Comparison of ENCODE assay signal across 9 cellular contexts in genomic region chr19:14515501-14516047, GRCh38. TPM values are rescaled to one million over a fixed set of nuclear protein-coding genes. Genes with fewer than 3 reads are reported as not detected.
A peak's percentile ranks its signal among the peaks of the same experiment; 100 is the strongest.
DNase-seq lines count a peak whose midpoint lies in the region; ATAC-seq and TF ChIP-seq lines count a peak whose summit lies in the region.
"Had no signal": no experiment of that assay in that cellular context is flagged by ENCODE, and none has a peak within 500 bp of the region (broad histone marks: within the 10 kb centered on the region; RNA-seq: fewer than 3 reads in every experiment).

No MANE protein-coding gene starts in this region.

- H3K36me3 Mint-ChIP-seq in activated naive CD8-positive, alpha-beta T cell treated with anti-CD3 and anti-CD28 coated beads, Interleukin-2, amount 50 U/mL, for 24 hours (ENCODE audit: low read depth), result peaks cover 40% of the 10 kb centered on the region
- H3K36me3 Mint-ChIP-seq in immature natural killer cell, result peaks cover 17 to 24% (median 20%) of the 10 kb centered on the region in 3 donors
- peaks cover 86% of the 10 kb centered on the region for H3K36me3 Mint-ChIP-seq in stimulated activated effector memory CD8-positive, alpha-beta T cell treated with anti-CD3 and anti-CD28 coated beads, Interleukin-12 subunit alpha, Interleukin-12 subunit beta, amount 100 ng/mL, for 72 hours

- peak overlapping the region; percentile 92 for H3K27ac Mint-ChIP-seq in activated naive CD8-positive, alpha-beta T cell treated with anti-CD3 and anti-CD28 coated beads, Interleukin-2, amount 50 U/mL, for 24 hours
- peak overlapping the region; percentile 31 to 94 (median 84) for H3K27ac Mint-ChIP-seq in immature natural killer cell
- peak overlapping the region; percentile 94 for H3K27ac Mint-ChIP-seq in stimulated activated effector memory CD8-positive, alpha-beta T cell treated with anti-CD3 and anti-CD28 coated beads, Interleukin-12 subunit alpha, Interleukin-12 subunit beta, amount 100 ng/mL, for 72 hours

- TF ChIP-seq CTCF in KMS-11 (conservative IDR thresholded peaks at IDR 0.05; ENCODE audit: low read depth, low read length), result no peak

- no peak overlapping the region for H2AFZ ChIP-seq in KMS-11 (ENCODE audit: low read depth)

- H3K27me3 Mint-ChIP-seq in activated naive CD8-positive, alpha-beta T cell treated with anti-CD3 and anti-CD28 coated beads, Interleukin-2, amount 50 U/mL, for 24 hours, result no peaks in the 10 kb centered on the region
- peaks cover 11 to 25% (median 25%) of the 10 kb centered on the region in 3 donors for H3K27me3 Mint-ChIP-seq in immature natural killer cell (ENCODE audit: low read depth in 3 of 3)

- H4K20me1 ChIP-seq in KMS-11 (ENCODE audit: insufficient read depth), result peaks cover 17% of the 10 kb centered on the region; the same call in 1 of the 2 replicates

- peaks cover 57% of the 10 kb centered on the region for H3K4me1 Mint-ChIP-seq in activated naive CD8-positive, alpha-beta T cell treated with anti-CD3 and anti-CD28 coated beads, Interleukin-2, amount 50 U/mL, for 24 hours
- H3K4me1 Mint-ChIP-seq in immature natural killer cell, result peaks cover 45 to 47% of the 10 kb centered on the region in 2 donors
- peaks cover 53% of the 10 kb centered on the region for H3K4me1 Mint-ChIP-seq in stimulated activated effector memory CD8-positive, alpha-beta T cell treated with anti-CD3 and anti-CD28 coated beads, Interleukin-12 subunit alpha, Interleukin-12 subunit beta, amount 100 ng/mL, for 72 hours

- H3K27ac ChIP-seq in KMS-11, result no peak overlapping the region
- H3K27ac ChIP-seq: SK-N-MC had no signal

- peak overlapping the region; percentile 17; the same call in 1 of the 2 replicates for H3K4me2 ChIP-seq in KMS-11

- no peak for ATAC-seq in activated naive CD8-positive, alpha-beta T cell treated with anti-CD3 and anti-CD28 coated beads, Interleukin-2, amount 50 U/mL, for 24 hours
- no peak for ATAC-seq in stimulated activated effector memory CD8-positive, alpha-beta T cell treated with anti-CD3 and anti-CD28 coated beads, Interleukin-12 subunit alpha, Interleukin-12 subunit beta, amount 100 ng/mL, for 72 hours
- no peak for ATAC-seq in GM19467 (IDR thresholded peaks at IDR 0.05; ENCODE audit: unreplicated experiment)
- no peak for ATAC-seq in GM21717 (IDR thresholded peaks at IDR 0.05; ENCODE audit: unreplicated experiment)
- ATAC-seq in GM18868 (IDR thresholded peaks at IDR 0.05; ENCODE audit: unreplicated experiment), result no peak

- H3K4me3 ChIP-seq in KMS-11 (IDR thresholded peaks at IDR 0.05; ENCODE audit: insufficient read depth, low read depth, low read length), result no peak overlapping the region

- H3K79me2 ChIP-seq in KMS-11 (ENCODE audit: insufficient read depth, low read depth), result peaks cover 23% of the 10 kb centered on the region

- H3K4me1 ChIP-seq in KMS-11 (ENCODE audit: low read depth, poor library complexity, severe bottlenecking), result peaks cover 22% of the 10 kb centered on the region

- peak overlapping the region; percentile 86 for H3K4me3 Mint-ChIP-seq in activated naive CD8-positive, alpha-beta T cell treated with anti-CD3 and anti-CD28 coated beads, Interleukin-2, amount 50 U/mL, for 24 hours
- peak overlapping the region; percentile 90 to 96 (median 90) for H3K4me3 Mint-ChIP-seq in immature natural killer cell
- peak overlapping the region; percentile 90 for H3K4me3 Mint-ChIP-seq in stimulated activated effector memory CD8-positive, alpha-beta T cell treated with anti-CD3 and anti-CD28 coated beads, Interleukin-12 subunit alpha, Interleukin-12 subunit beta, amount 100 ng/mL, for 72 hours

- DNase-seq in activated naive CD8-positive, alpha-beta T cell treated with anti-CD3 and anti-CD28 coated beads, Interleukin-2, amount 50 U/mL, for 24 hours, result no peak
- no peak for DNase-seq in immature natural killer cell
- DNase-seq in stimulated activated effector memory CD8-positive, alpha-beta T cell treated with anti-CD3 and anti-CD28 coated beads, Interleukin-12 subunit alpha, Interleukin-12 subunit beta, amount 100 ng/mL, for 72 hours (ENCODE audit: low spot score in 2 of 2), result no peak
- no peak for DNase-seq in ACHN

- no peaks in the 10 kb centered on the region for H3K27me3 ChIP-seq in KMS-11 (ENCODE audit: insufficient read depth, low read depth)

- in situ Hi-C loops in ACHN (cut with HindIII; ENCODE audit: low pct_ligation_motif_present, low pct_unique_long_range_greater_than_20kb, low sequenced_read_pairs), result no loop called here

- no peak overlapping the region for H3K9ac ChIP-seq in KMS-11

- peaks cover 10% of the 10 kb centered on the region; the same call in 1 of the 2 replicates for H3K36me3 ChIP-seq in KMS-11 (ENCODE audit: insufficient read depth)

- H3K9me3 Mint-ChIP-seq in activated naive CD8-positive, alpha-beta T cell treated with anti-CD3 and anti-CD28 coated beads, Interleukin-2, amount 50 U/mL, for 24 hours, result no peaks in the 10 kb centered on the region
- H3K9me3 Mint-ChIP-seq in immature natural killer cell, result peaks cover 0 to 2% (median 0%) of the 10 kb centered on the region in 6 donors
- H3K9me3 Mint-ChIP-seq in stimulated activated effector memory CD8-positive, alpha-beta T cell treated with anti-CD3 and anti-CD28 coated beads, Interleukin-12 subunit alpha, Interleukin-12 subunit beta, amount 100 ng/mL, for 72 hours, result no peaks in the 10 kb centered on the region

RNA-seq across cellular contexts. Expression of gene DNAJB1, which starts 2.6 kb away (rescaled TPM):
- polyA plus RNA-seq in immature natural killer cell, result 100 to 1,000 TPM; 116 to 164 (median 120) TPM

RNA-seq across cellular contexts. Expression of gene TECR, which starts 13.8 kb away (rescaled TPM):
- polyA plus RNA-seq in immature natural killer cell, result 100 to 1,000 TPM; 203 to 317 (median 289) TPM

RNA-seq across cellular contexts. Expression of gene GIPC1, which starts 19.6 kb away (rescaled TPM):
- 10 to 100 TPM; 42.0 to 49.0 (median 47.0) TPM for polyA plus RNA-seq in immature natural killer cell

RNA-seq across cellular contexts. Expression of gene PTGER1, which starts 40.4 kb away (rescaled TPM):
- polyA plus RNA-seq in immature natural killer cell, result 1 to 10 TPM in 1 of 3 donors, under 1 TPM in 1, not detected in 1; 0.17 to 1.2 TPM

RNA-seq across cellular contexts. Expression of gene NDUFB7, which starts 56.3 kb away (rescaled TPM):
- polyA plus RNA-seq in immature natural killer cell, result 100 to 1,000 TPM; 400 to 782 (median 502) TPM
